ENCODE assay signal across 10 cellular contexts in the genomic region with DNA sequence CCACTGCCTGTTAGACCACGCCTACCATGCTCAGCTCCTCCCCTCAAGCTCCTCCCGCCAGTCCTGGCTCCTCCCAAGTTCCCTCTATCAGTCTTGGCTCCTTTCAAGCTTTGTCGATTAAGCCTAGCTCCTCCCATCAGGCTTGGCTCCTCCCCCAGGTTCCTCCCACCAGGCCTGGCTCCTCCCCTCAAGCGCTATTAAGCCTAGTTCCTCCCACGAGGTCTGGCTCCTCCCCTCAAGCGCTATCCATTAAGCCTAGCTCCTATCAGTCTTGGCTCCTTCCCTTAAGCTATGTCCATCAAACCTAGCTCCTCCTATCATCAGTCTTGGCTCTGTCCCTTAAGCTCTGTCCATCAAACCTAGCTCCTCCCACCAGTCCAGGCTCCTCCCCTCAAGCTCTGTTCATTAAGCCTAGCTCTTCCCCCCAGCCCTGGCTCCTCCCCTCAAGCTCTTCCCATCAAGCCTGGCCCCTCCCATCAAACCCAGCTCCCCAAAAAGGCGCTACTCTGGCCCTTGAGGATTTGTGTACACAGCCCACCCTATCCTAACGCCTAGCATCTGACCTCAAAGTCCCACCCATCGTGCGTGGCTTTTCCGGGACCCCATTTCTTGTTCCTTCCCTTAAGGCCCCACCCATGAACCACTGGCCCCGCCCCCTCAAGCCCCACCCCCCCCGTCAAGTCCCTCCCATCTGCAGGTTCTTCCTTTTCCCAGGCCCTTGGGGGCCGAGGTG. TPM values are rescaled to one million over a fixed set of nuclear protein-coding genes. Genes with fewer than 3 reads are reported as not detected.
DNase-seq lines count a peak whose midpoint lies in the region; ATAC-seq, FAIRE-seq and TF ChIP-seq lines count a peak whose summit lies in the region.
"Had no signal": no experiment of that assay in that cellular context is flagged by ENCODE, and none has a peak within 500 bp of the region (broad histone marks: within the 10 kb centered on the region; RNA-seq: fewer than 3 reads in every experiment).

No MANE protein-coding gene starts in this region.

- DNase-seq in A549 (ENCODE audit: low read depth in 1 of 2, low spot score in 1 of 2) (peak in 1 of 2 experiments; percentile 72), GM13977 (ENCODE audit: low spot score) (peak; percentile 70), SHP77 treated with DMSO at 0.1 percent for 48 hours (lab: John Stamatoyannopoulos, UW) (peak; percentile 8), erythroblast (lab: John Stamatoyannopoulos, UW) (peak; percentile 80), HTR-8/SVneo (ENCODE audit: insufficient read length, low spot score) (no peak), GM19240 (ENCODE audit: insufficient read length, low spot score) (no peak)
- DNase-seq: NCI-H2171 treated with DMSO at 0.1 percent for 48 hours had no signal

- no peak for TF ChIP-seq EP300 in A549 (IDR thresholded peaks at IDR 0.05)

- TF ChIP-seq RAD21 in A549 (conservative IDR thresholded peaks at IDR 0.05 in 1 of 2, IDR thresholded peaks at IDR 0.05 in 1 of 2), result no peak

- H3K4me1 ChIP-seq in A549, result no peaks in the 10 kb centered on the region

- TF ChIP-seq POLR2A in A549 (IDR thresholded peaks at IDR 0.05; ENCODE audit: low read length), result no peak
- TF ChIP-seq POLR2A in erythroblast (IDR thresholded peaks at IDR 0.05; ENCODE audit: low read length), result no peak

- TF ChIP-seq CTCF in A549 (IDR thresholded peaks at IDR 0.05) (no peak), GM13977 (IDR thresholded peaks at IDR 0.05; ENCODE audit: extremely low read depth, insufficient read depth, missing control alignments) (no peak)

- in situ Hi-C loops in GM13977 (cut with MboI; ENCODE audit: low pct_unique_long_range_greater_than_20kb, low sequenced_read_pairs, unreplicated experiment), result no loop called here

- no peak overlapping the region for H3K4me3 ChIP-seq in A549

- CTCF ChIA-PET in A549 (lab: Yijun Ruan, JAX), result interaction anchor here (1.0 to 3.3 kb wide), 3 partner anchors 8 to 75 kb away, joined by 3 to 13 read pairs (median 3); partner anchors contain the start of gene TRAPPC5

- POLR2A ChIA-PET in A549 (lab: Yijun Ruan, JAX), result interaction anchor here (1.0 to 1.2 kb wide), 2 partner anchors 24 to 32 kb away, joined by 3 to 5 read pairs; partner anchors contain the start of genes PET100 and XAB2

- H3K9me3 ChIP-seq in A549, result no peaks in the 10 kb centered on the region

- WGBS in A549 (ENCODE audit: missing lambda C conversion rate), result 48% methylated on average over 11 of the region's 14 CpGs

- no peak overlapping the region for H3K27ac ChIP-seq in A549

- FAIRE-seq in A549 (lab: Jason Lieb, UNC) (no peak), HTR-8/SVneo (lab: Jason Lieb, UNC) (no peak)
- FAIRE-seq: GM18507 had no signal

- H3K4me2 ChIP-seq in A549, result no peak overlapping the region

- ATAC-seq in A549 (peak; percentile 67 to 88), HG03097 (IDR thresholded peaks at IDR 0.05; ENCODE audit: low FRiP score, unreplicated experiment) (no peak), HG03175 (IDR thresholded peaks at IDR 0.05; ENCODE audit: unreplicated experiment) (no peak)

TF ChIP-seq in A549, 52 proteins besides CTCF, POLR2A, EP300 and RAD21:
- no peak for TF ChIP-seq HDAC2 (IDR thresholded peaks at IDR 0.05)
- TF ChIP-seq SREBF2 (IDR thresholded peaks at IDR 0.05), result no peak
- TF ChIP-seq MAFK (IDR thresholded peaks at IDR 0.05; ENCODE audit: partially characterized antibody), result no peak
- no peak for TF ChIP-seq RNF2 (IDR thresholded peaks at IDR 0.05; ENCODE audit: borderline replicate concordance, low read depth)
- no peak for TF ChIP-seq ZSCAN20 (CRISPR knock-in tag; IDR thresholded peaks at IDR 0.05)
- TF ChIP-seq CBX8 (IDR thresholded peaks at IDR 0.05), result no peak
- TF ChIP-seq, protein P1, sequence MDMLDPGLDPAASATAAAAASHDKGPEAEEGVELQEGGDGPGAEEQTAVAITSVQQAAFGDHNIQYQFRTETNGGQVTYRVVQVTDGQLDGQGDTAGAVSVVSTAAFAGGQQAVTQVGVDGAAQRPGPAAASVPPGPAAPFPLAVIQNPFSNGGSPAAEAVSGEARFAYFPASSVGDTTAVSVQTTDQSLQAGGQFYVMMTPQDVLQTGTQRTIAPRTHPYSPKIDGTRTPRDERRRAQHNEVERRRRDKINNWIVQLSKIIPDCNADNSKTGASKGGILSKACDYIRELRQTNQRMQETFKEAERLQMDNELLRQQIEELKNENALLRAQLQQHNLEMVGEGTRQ (IDR thresholded peaks at IDR 0.05), result no peak
- no peak for TF ChIP-seq GATA3 (IDR thresholded peaks at IDR 0.05; ENCODE audit: borderline replicate concordance)
- TF ChIP-seq NPAS2 (CRISPR knock-in tag; IDR thresholded peaks at IDR 0.05; ENCODE audit: borderline replicate concordance), result no peak
- no peak for TF ChIP-seq MAX (IDR thresholded peaks at IDR 0.05)
- TF ChIP-seq HES2 (IDR thresholded peaks at IDR 0.05), result no peak
- TF ChIP-seq ZC3H11A (IDR thresholded peaks at IDR 0.05), result no peak
- TF ChIP-seq PHF8 (IDR thresholded peaks at IDR 0.05; ENCODE audit: borderline replicate concordance, low read depth), result no peak

RNA-seq across cellular contexts. Expression of gene CAMSAP3, which starts 10.0 kb away (rescaled TPM):
- polyA plus RNA-seq in A549 (2011; rRNA removed) (0.81 and 1.3 TPM in 2 replicates), A549 (2017; fragmentation: RNase III; extraction: RNeasy Plus Mini Kit Qiagen cat#74134 plus additional on column Dnase treatment) (2.4 to 3.6 TPM (median 2.9 TPM) in 3 replicates)
- polyA plus RNA-seq in A549 (2012; cell fraction: cytosol; rRNA removed), result 2.4 and 3.2 TPM in 2 replicates
- polyA plus RNA-seq in A549 (2012; cell fraction: nucleus; rRNA removed), result 6.8 and 10.1 TPM in 2 replicates
- polyA minus RNA-seq in A549 (2011; rRNA and poly(A)+ RNA removed), result 0.79 and 1.5 TPM in 2 replicates

RNA-seq across cellular contexts. Expression of gene XAB2, which starts 23.7 kb away (rescaled TPM):
- polyA plus RNA-seq in A549 (2011; rRNA removed) (13.9 and 15.0 TPM in 2 replicates), A549 (2017; fragmentation: RNase III; extraction: RNeasy Plus Mini Kit Qiagen cat#74134 plus additional on column Dnase treatment) (21.2 to 22.2 TPM (median 21.6 TPM) in 3 replicates)
- 34.6 and 39.0 TPM in 2 replicates for polyA plus RNA-seq in A549 (2012; cell fraction: cytosol; rRNA removed)
- 124 and 162 TPM in 2 replicates for polyA plus RNA-seq in A549 (2012; cell fraction: nucleus; rRNA removed)
- polyA minus RNA-seq in A549 (2011; rRNA and poly(A)+ RNA removed), result 32.8 and 40.7 TPM in 2 replicates

RNA-seq across cellular contexts. Expression of gene PET100, which starts 23.9 kb away (rescaled TPM):
- polyA plus RNA-seq in A549 (2011; rRNA removed) (28.5 and 48.6 TPM in 2 replicates), A549 (2017; fragmentation: RNase III; extraction: RNeasy Plus Mini Kit Qiagen cat#74134 plus additional on column Dnase treatment) (85.0 to 109 TPM (median 99.3 TPM) in 3 replicates)
- 27.2 and 39.2 TPM in 2 replicates for polyA plus RNA-seq in A549 (2012; cell fraction: cytosol; rRNA removed)
- polyA plus RNA-seq in A549 (2012; cell fraction: nucleus; rRNA removed), result 8.5 and 33.8 TPM in 2 replicates
- 4.1 and 4.2 TPM in 2 replicates for polyA minus RNA-seq in A549 (2011; rRNA and poly(A)+ RNA removed)

RNA-seq across cellular contexts. Expression of gene PCP2, which starts 27.9 kb away (rescaled TPM):
- not detected in 2 replicates for polyA plus RNA-seq in A549 (2011; rRNA removed)
- polyA plus RNA-seq in A549 (2012; cell fraction: cytosol; rRNA removed), result 0.05 and 0.08 TPM in 2 replicates
- polyA plus RNA-seq in A549 (2012; cell fraction: nucleus; rRNA removed), result 0.32 and 0.39 TPM in 2 replicates
- polyA plus RNA-seq in A549 (2017; fragmentation: RNase III; extraction: RNeasy Plus Mini Kit Qiagen cat#74134 plus additional on column Dnase treatment), result 0.19 to 0.41 TPM (median 0.26 TPM) in 3 replicates
- not detected in 2 replicates for polyA minus RNA-seq in A549 (2011; rRNA and poly(A)+ RNA removed)

RNA-seq across cellular contexts. Expression of gene STXBP2, which starts 31.3 kb away (rescaled TPM):
- polyA plus RNA-seq in A549 (2011; rRNA removed) (44.4 and 47.2 TPM in 2 replicates), A549 (2017; fragmentation: RNase III; extraction: RNeasy Plus Mini Kit Qiagen cat#74134 plus additional on column Dnase treatment) (39.4 to 47.6 TPM (median 41.4 TPM) in 3 replicates)
- polyA plus RNA-seq in A549 (2012; cell fraction: cytosol; rRNA removed), result 57.5 and 63.0 TPM in 2 replicates
- 163 and 178 TPM in 2 replicates for polyA plus RNA-seq in A549 (2012; cell fraction: nucleus; rRNA removed)
- polyA minus RNA-seq in A549 (2011; rRNA and poly(A)+ RNA removed), result 129 and 144 TPM in 2 replicates

Comparison
In these comparisons a context has a peak if more than half of its experiments do, and no peak if none do; other contexts are left out.
1. ATAC-seq: peak in A549 (2 of 2); none in HG03097 (single experiment) and HG03175 (single experiment).
2. DNase-seq: peak in GM13977 (single experiment), SHP77 treated with DMSO at 0.1 percent for 48 hours (single experiment) and erythroblast (2 of 2); none in HTR-8/SVneo (single experiment) and GM19240 (single experiment).